ENCODE assay signal across 8 cellular contexts in the genomic region with DNA sequence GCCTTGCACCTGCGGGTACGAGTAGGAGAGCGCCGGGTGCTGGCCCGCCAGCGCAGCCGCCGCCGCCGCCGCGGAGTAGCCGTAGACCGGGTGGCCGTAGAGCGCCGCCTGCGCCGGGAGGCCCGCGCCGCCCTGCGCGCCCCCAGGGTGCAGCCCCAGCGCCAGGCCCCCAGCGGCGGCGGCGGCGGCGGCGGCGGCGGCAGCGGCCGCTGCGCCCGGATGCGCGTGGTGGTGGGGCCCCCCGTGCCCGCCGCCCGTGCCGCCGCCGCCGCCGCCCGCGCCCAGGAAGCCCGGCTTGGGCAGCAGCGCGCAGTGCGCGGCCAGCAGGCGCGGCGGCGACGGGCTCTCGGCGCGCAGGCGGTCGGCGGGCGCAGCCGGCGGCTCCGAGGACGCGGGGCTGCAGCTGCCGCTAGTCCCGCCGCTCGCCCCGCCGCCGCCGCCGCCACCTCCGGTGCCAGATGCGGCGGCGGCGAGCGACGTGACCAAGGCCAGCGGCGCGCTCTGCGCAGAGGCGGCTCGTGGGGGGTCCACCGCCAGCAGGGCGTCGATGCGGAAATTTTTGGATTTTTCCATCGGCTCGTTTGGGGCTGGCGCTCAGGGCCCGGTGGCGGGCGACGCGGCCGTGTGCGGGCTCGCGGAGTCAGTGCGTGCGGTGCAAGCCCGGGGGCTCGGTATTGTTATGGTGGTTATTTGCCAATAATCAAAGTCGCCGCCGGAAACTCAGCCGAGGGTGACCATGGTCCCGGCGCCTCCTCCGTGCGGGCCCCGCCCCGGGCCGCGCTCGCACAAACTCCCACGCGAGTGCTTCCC. TPM values are rescaled to one million over a fixed set of nuclear protein-coding genes. Genes with fewer than 3 reads are reported as not detected.
A peak's percentile ranks its signal among the peaks of the same experiment; 100 is the strongest.
DNase-seq lines count a peak whose midpoint lies in the region; ATAC-seq and TF ChIP-seq lines count a peak whose summit lies in the region.

No MANE protein-coding gene starts in this region.

- DNase-seq in CD8-positive, alpha-beta T cell = no peak
- DNase-seq in NCI-H2107 (lab: John Stamatoyannopoulos, UW) = no peak
- DNase-seq in activated effector memory CD4-positive, alpha-beta T cell treated with Interleukin-2 at 50 U/mL for 16 hours = no peak
- DNase-seq in DMS79 treated with DMSO at 0.1 percent for 48 hours (lab: John Stamatoyannopoulos, UW) = no peak

- no peaks in the 10 kb centered on the region for H3K9me3 Mint-ChIP-seq in CD8-positive, alpha-beta T cell
- H3K9me3 Mint-ChIP-seq in brain (peaks cover 0 to 3% (median 0%) of the 10 kb centered on the region in 5 experiments), nephron (no peaks in the 10 kb centered on the region)

- peaks cover 12% of the 10 kb centered on the region for H3K4me1 ChIP-seq in CD8-positive, alpha-beta T cell (ENCODE audit: insufficient read depth, low read length)

- intact Hi-C loops in CD8-positive, alpha-beta T cell (cut with DNase I, micrococcal nuclease) = no loop called here

- peak overlapping the region; percentile 27 for H3K4me3 ChIP-seq in CD8-positive, alpha-beta T cell (ENCODE audit: low read depth, low read length)

- no peaks in the 10 kb centered on the region for H3K36me3 Mint-ChIP-seq in CD8-positive, alpha-beta T cell
- H3K36me3 Mint-ChIP-seq in brain (no peaks in the 10 kb centered on the region), nephron (ENCODE audit: low read depth) (no peaks in the 10 kb centered on the region)

- peak overlapping the region; percentile 51 for H3K4me3 Mint-ChIP-seq in CD8-positive, alpha-beta T cell
- H3K4me3 Mint-ChIP-seq in brain (peak overlapping the region in 4 of 5 experiments; percentile 65 to 72 (median 68)), nephron (peak overlapping the region in 2 of 3 experiments; percentile 67 to 77)

- POLR2A ChIA-PET in CD8-positive, alpha-beta T cell (lab: Charles Lee) = no interaction called here

- H3K27ac ChIP-seq in CD8-positive, alpha-beta T cell (ENCODE audit: low read depth, low read length) = no peak overlapping the region

- no peak overlapping the region for H3K27ac Mint-ChIP-seq in CD8-positive, alpha-beta T cell
- H3K27ac Mint-ChIP-seq in brain (no peak overlapping the region), nephron (no peak overlapping the region)

- peaks cover 54% of the 10 kb centered on the region for H3K27me3 Mint-ChIP-seq in CD8-positive, alpha-beta T cell (ENCODE audit: low read depth)
- H3K27me3 Mint-ChIP-seq in brain = peaks cover 89% of the 10 kb centered on the region
- H3K27me3 Mint-ChIP-seq in nephron (ENCODE audit: low read depth) = peaks cover 89% of the 10 kb centered on the region

- ATAC-seq in CD8-positive, alpha-beta T cell = no peak
- ATAC-seq in GM19395 (IDR thresholded peaks at IDR 0.05; ENCODE audit: unreplicated experiment) (peak; percentile 38), HG03354 (IDR thresholded peaks at IDR 0.05; ENCODE audit: poor library complexity, severe bottlenecking, unreplicated experiment) (peak; percentile 39)

- no peaks in the 10 kb centered on the region for H3K9me3 ChIP-seq in CD8-positive, alpha-beta T cell (ENCODE audit: low read length)

- no peak for TF ChIP-seq CTCF in CD8-positive, alpha-beta T cell (IDR thresholded peaks at IDR 0.05)
- TF ChIP-seq CTCF in brain (conservative IDR thresholded peaks at IDR 0.05) (no peak), nephron (IDR thresholded peaks at IDR 0.05; ENCODE audit: unreplicated experiment in 3 of 3) (no peak)

- peaks cover 11% of the 10 kb centered on the region for H3K4me1 Mint-ChIP-seq in CD8-positive, alpha-beta T cell (ENCODE audit: low read depth)
- H3K4me1 Mint-ChIP-seq in brain (peaks cover 1% of the 10 kb centered on the region), nephron (peaks cover 1% of the 10 kb centered on the region)

- CTCF ChIA-PET in CD8-positive, alpha-beta T cell (lab: Charles Lee) = no interaction called here

- no peaks in the 10 kb centered on the region for H3K36me3 ChIP-seq in CD8-positive, alpha-beta T cell (ENCODE audit: insufficient read depth, low read length)

- peaks cover 23% of the 10 kb centered on the region for H3K27me3 ChIP-seq in CD8-positive, alpha-beta T cell (ENCODE audit: insufficient read depth, low read length)

RNA-seq across cellular contexts. Expression of gene MNX1, which starts 0.5 kb away (rescaled TPM):
- total RNA-seq in CD8-positive, alpha-beta T cell = not detected
- 2.5 TPM for polyA plus RNA-seq in brain (ENCODE audit: insufficient read depth, low read depth, low replicate concordance)
